In the genomic region with DNA sequence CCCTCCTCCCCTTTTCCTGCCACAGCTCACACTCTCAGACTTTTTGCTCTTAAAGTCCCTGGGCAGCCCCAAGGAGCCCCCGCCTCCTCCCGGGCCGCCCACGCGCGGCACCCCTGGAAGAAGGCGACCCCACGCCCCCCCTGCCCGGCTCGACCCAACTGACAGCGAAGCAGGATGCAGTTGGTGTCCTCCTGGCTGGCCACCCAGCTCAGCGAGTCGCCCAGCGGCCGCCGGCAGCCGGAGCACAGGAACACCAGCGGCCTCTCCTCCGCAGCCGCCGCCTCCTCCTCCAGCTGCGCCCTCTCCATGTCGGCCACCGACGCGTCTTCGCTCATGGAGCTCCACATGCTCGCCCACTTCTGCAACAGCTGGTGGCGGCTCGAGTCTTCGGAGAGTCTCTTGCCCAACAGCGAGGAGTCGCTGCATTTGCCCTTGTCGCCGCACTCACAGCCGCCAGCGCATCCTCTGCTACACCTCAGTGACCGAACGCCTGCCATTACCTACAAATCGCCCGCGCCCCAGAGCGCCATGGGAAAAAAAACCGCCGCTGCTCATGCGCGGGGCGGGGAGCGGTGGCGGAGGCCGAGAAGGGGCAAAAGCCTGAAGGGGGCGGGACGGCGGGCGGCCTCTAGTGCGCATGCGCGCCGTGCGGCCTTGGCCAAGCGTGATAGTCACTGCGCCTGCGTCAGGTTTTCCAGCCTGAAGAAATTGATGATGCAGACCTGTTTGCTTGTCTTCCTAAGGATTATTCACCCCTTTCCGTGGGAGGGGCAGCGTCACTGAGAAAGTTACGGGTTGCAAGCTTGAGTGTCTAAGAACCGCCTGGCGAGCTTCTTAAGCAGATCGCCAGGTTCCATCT, we compare ENCODE assay signal across 8 cellular contexts. TPM values are rescaled to one million over a fixed set of nuclear protein-coding genes. Genes with fewer than 3 reads are reported as not detected.
DNase-seq lines count a peak whose midpoint lies in the region; ATAC-seq and TF ChIP-seq lines count a peak whose summit lies in the region.

A gene with protein sequence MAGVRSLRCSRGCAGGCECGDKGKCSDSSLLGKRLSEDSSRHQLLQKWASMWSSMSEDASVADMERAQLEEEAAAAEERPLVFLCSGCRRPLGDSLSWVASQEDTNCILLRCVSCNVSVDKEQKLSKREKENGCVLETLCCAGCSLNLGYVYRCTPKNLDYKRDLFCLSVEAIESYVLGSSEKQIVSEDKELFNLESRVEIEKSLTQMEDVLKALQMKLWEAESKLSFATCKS (minus strand): TSS at position 532 of the 859 bp plus-strand sequence. CDS start 35 bp downstream, at position 497.

- H3K36me3 ChIP-seq in osteoblast (ENCODE audit: insufficient read depth, low read length) (peaks cover 2% of the 10 kb centered on the region), thymus (ENCODE audit: control insufficient read depth, insufficient read depth) (peaks cover 2% of the 10 kb centered on the region)

- H3K27ac Mint-ChIP-seq in activated naive CD4-positive, alpha-beta T cell treated with anti-CD3 and anti-CD28 coated beads, Interleukin-2, amount 50 U/mL, for 72 hours: peak within 1 kb of the TSS; percentile 97 to 98

- ATAC-seq in HG02610 (IDR thresholded peaks at IDR 0.05; ENCODE audit: unreplicated experiment): peak; percentile 93
- ATAC-seq in activated naive CD4-positive, alpha-beta T cell treated with anti-CD3 and anti-CD28 coated beads, Interleukin-2, amount 50 U/mL, for 72 hours: peak; percentile 90 to 91

- peaks cover 24% of the 10 kb centered on the region for H3K79me2 ChIP-seq in osteoblast (ENCODE audit: insufficient read depth, low read length)

- no peak for TF ChIP-seq CTCF in osteoblast (IDR thresholded peaks at IDR 0.05; ENCODE audit: extremely low read depth, low read depth, low read length)

- H4K20me1 ChIP-seq in osteoblast (ENCODE audit: insufficient read depth, low read length): no peaks in the 10 kb centered on the region

- H3K4me2 ChIP-seq in osteoblast (ENCODE audit: insufficient read depth, low read length): peak within 1 kb of the TSS; percentile 98

- WGBS in thymus: under 1% methylated on average over 69 of the region's 69 CpGs

- H3K4me1 ChIP-seq in osteoblast (ENCODE audit: insufficient read depth, low read length): peaks cover 17% of the 10 kb centered on the region
- peaks cover 5% of the 10 kb centered on the region for H3K4me1 ChIP-seq in thymus (ENCODE audit: control insufficient read depth, insufficient read depth, low read length)

- peak within 1 kb of the TSS; percentile 80 for H3K4me3 ChIP-seq in GM08714 (ENCODE audit: low read length)
- H3K4me3 ChIP-seq in osteoblast (ENCODE audit: insufficient read depth, low read length): peak within 1 kb of the TSS; percentile 98
- H3K4me3 ChIP-seq in thymus (ENCODE audit: low read length): peak within 1 kb of the TSS; percentile 76

- no peaks in the 10 kb centered on the region for H3K9me3 Mint-ChIP-seq in activated naive CD4-positive, alpha-beta T cell treated with anti-CD3 and anti-CD28 coated beads, Interleukin-2, amount 50 U/mL, for 72 hours

- DNase-seq in NCI-H1092 treated with DMSO at 0.1 percent for 48 hours (lab: John Stamatoyannopoulos, UW) (peak; percentile 96), SKM-1 (lab: John Stamatoyannopoulos, UW; ENCODE audit: unreplicated experiment) (peak; percentile 84), glomerular visceral epithelial cell (ENCODE audit: extremely low spot score) (peak; percentile 97), osteoblast (ENCODE audit: insufficient read length, low spot score, missing footprints) (peak; percentile 97)
- DNase-seq in activated naive CD4-positive, alpha-beta T cell treated with anti-CD3 and anti-CD28 coated beads, Interleukin-2, amount 50 U/mL, for 72 hours (ENCODE audit: low spot score in 2 of 2): peak; percentile 98 to 99

- no peaks in the 10 kb centered on the region for H3K9me3 ChIP-seq in osteoblast (ENCODE audit: low read depth, low read length)
- H3K9me3 ChIP-seq in thymus (ENCODE audit: control insufficient read depth): no peaks in the 10 kb centered on the region

- peak within 1 kb of the TSS; percentile 98 for H2AFZ ChIP-seq in osteoblast (ENCODE audit: low read length)

- H3K27ac ChIP-seq in osteoblast (ENCODE audit: low read depth, low read length) (peak within 1 kb of the TSS; percentile 93), thymus (ENCODE audit: low read depth) (peak within 1 kb of the TSS; percentile 72)

- H3K36me3 Mint-ChIP-seq in activated naive CD4-positive, alpha-beta T cell treated with anti-CD3 and anti-CD28 coated beads, Interleukin-2, amount 50 U/mL, for 72 hours: peaks cover 0 to 14% of the 10 kb centered on the region in 2 donors

- H3K27me3 ChIP-seq in osteoblast (ENCODE audit: insufficient read depth, low read length): no peaks in the 10 kb centered on the region
- no peaks in the 10 kb centered on the region for H3K27me3 ChIP-seq in thymus (ENCODE audit: control insufficient read depth, insufficient read depth)

RNA-seq across cellular contexts. Expression of the gene that starts here (rescaled TPM):
- 10 to 100 TPM; 26.6 to 29.7 TPM for total RNA-seq in activated naive CD4-positive, alpha-beta T cell treated with anti-CD3 and anti-CD28 coated beads, Interleukin-2, amount 50 U/mL, for 72 hours
- 3.8 and 4.3 TPM in 2 replicates for total RNA-seq in osteoblast
- 12.5 TPM for polyA plus RNA-seq in thymus

Comparison
In these comparisons a context has a peak if more than half of its experiments do, and no peak if none do; other contexts are left out.
1. Peak in every context shown above with its lines: DNase-seq, ATAC-seq, H3K4me3 ChIP-seq and H3K27ac ChIP-seq.